9 cellular contexts compared by ENCODE assay signal in genomic region chr4:42638993-42639392, GRCh38. TPM values are rescaled to one million over a fixed set of nuclear protein-coding genes. Genes with fewer than 3 reads are reported as not detected.
DNase-seq lines count a peak whose midpoint lies in the region; ATAC-seq and TF ChIP-seq lines count a peak whose summit lies in the region.
"Had no signal": no experiment of that assay in that cellular context is flagged by ENCODE, and none has a peak within 500 bp of the region (broad histone marks: within the 10 kb centered on the region; RNA-seq: fewer than 3 reads in every experiment).

No MANE protein-coding gene starts in this region.

- H3K9me3 ChIP-seq in prostate gland (no peaks in the 10 kb centered on the region), suprapubic skin (no peaks in the 10 kb centered on the region), PC-3 (ENCODE audit: low read length) (no peaks in the 10 kb centered on the region)

- ATAC-seq in GM19372 (IDR thresholded peaks at IDR 0.05; ENCODE audit: low read depth, unreplicated experiment) (peak; percentile 55), HG03064 (IDR thresholded peaks at IDR 0.05; ENCODE audit: low read depth, unreplicated experiment) (peak; percentile 62), PC-3 (no peak)
- ATAC-seq in activated CD8-positive, alpha-beta T cell treated with anti-CD3 and anti-CD28 coated beads for 36 hours: peak; percentile 45

- no peak overlapping the region for H3K9ac ChIP-seq in PC-3 (ENCODE audit: low read length)

- WGBS in prostate gland: 56% methylated on average over 3 of the region's 3 CpGs
- 62% methylated on average over 3 of the region's 3 CpGs for WGBS in suprapubic skin

- H3K4me2 ChIP-seq in PC-3 (ENCODE audit: low read length): no peak overlapping the region

- H3K79me2 ChIP-seq in PC-3 (ENCODE audit: low read length): no peaks in the 10 kb centered on the region

- H3K4me3 ChIP-seq in GM06990 (replicated peaks; ENCODE audit: low read depth, low read length): peak overlapping the region; percentile 53
- H3K4me3 ChIP-seq in prostate gland: no peak overlapping the region
- H3K4me3 ChIP-seq in suprapubic skin: no peak overlapping the region
- H3K4me3 ChIP-seq in PC-3 (ENCODE audit: low read length): no peak overlapping the region

- no peak for TF ChIP-seq EP300 in suprapubic skin (IDR thresholded peaks at IDR 0.05)

- H4K20me1 ChIP-seq in PC-3 (ENCODE audit: low read length): no peaks in the 10 kb centered on the region

- no peaks in the 10 kb centered on the region for H3F3A ChIP-seq in PC-3 (ENCODE audit: low read length, unreplicated experiment)

- intact Hi-C loops in activated CD8-positive, alpha-beta T cell treated with anti-CD3 and anti-CD28 coated beads for 36 hours (cut with micrococcal nuclease): no loop called here
- intact Hi-C loops in prostate gland (cut with DNase I): no loop called here
- intact Hi-C loops in PC-3 (cut with micrococcal nuclease): no loop called here

- H3K4me3 Mint-ChIP-seq in activated CD8-positive, alpha-beta T cell treated with anti-CD3 and anti-CD28 coated beads for 36 hours: peak overlapping the region; percentile 14

- H3K27ac ChIP-seq in prostate gland (no peak overlapping the region), suprapubic skin (no peak overlapping the region), PC-3 (ENCODE audit: low read length) (no peak overlapping the region)

- TF ChIP-seq POLR2A in prostate gland (IDR thresholded peaks at IDR 0.05) (no peak), suprapubic skin (IDR thresholded peaks at IDR 0.05) (no peak)

- H3K4me1 ChIP-seq in prostate gland (replicated peaks): no peaks in the 10 kb centered on the region
- no peaks in the 10 kb centered on the region for H3K4me1 ChIP-seq in suprapubic skin
- H3K4me1 ChIP-seq in PC-3 (ENCODE audit: insufficient read depth, low read length): peaks cover 7% of the 10 kb centered on the region; the same call in 1 of the 2 replicates

- no TSS peak for BruUV-seq in PC-3 (replicated peaks; lab: Mats Ljungman, UMichigan)

- no peaks in the 10 kb centered on the region for H3K9me2 ChIP-seq in PC-3 (replicated peaks; ENCODE audit: low read length)

- no peak overlapping the region for H2AFZ ChIP-seq in PC-3 (ENCODE audit: low read length)

- H3K27ac Mint-ChIP-seq in activated CD8-positive, alpha-beta T cell treated with anti-CD3 and anti-CD28 coated beads for 36 hours: peak overlapping the region; percentile 70

- TF ChIP-seq CTCF in GM06990 (IDR thresholded peaks at IDR 0.05; ENCODE audit: insufficient read depth, low read length, poor library complexity, severe bottlenecking) (no peak), prostate gland (IDR thresholded peaks at IDR 0.05) (no peak), suprapubic skin (IDR thresholded peaks at IDR 0.05) (no peak), PC-3 (conservative IDR thresholded peaks at IDR 0.05; ENCODE audit: low read depth, low read length) (no peak)
- no peak for TF ChIP-seq CTCF in activated CD8-positive, alpha-beta T cell treated with anti-CD3 and anti-CD28 coated beads for 36 hours (IDR thresholded peaks at IDR 0.05)

- H3K36me3 ChIP-seq in GM06990 (ENCODE audit: control insufficient read depth, insufficient read depth, low read length) (no peaks in the 10 kb centered on the region), prostate gland (no peaks in the 10 kb centered on the region), suprapubic skin (no peaks in the 10 kb centered on the region), PC-3 (ENCODE audit: low read depth, low read length) (no peaks in the 10 kb centered on the region)

- peaks cover 81% of the 10 kb centered on the region for H3K4me1 Mint-ChIP-seq in activated CD8-positive, alpha-beta T cell treated with anti-CD3 and anti-CD28 coated beads for 36 hours (ENCODE audit: low read depth)

- peak; percentile 73 for DNase-seq in GM06990 (ENCODE audit: extremely low read depth, insufficient read length)
- DNase-seq in activated CD8-positive, alpha-beta T cell treated with anti-CD3 and anti-CD28 coated beads for 36 hours: peak; percentile 67
- no peak for DNase-seq in prostate gland (ENCODE audit: low spot score)
- no peak for DNase-seq in NCI-H2029 (lab: John Stamatoyannopoulos, UW)
- no peak for DNase-seq in suprapubic skin (ENCODE audit: low spot score in 2 of 2)
- DNase-seq in PC-3: no peak
- DNase-seq: mesenchymal stem cell had no signal

- no peaks in the 10 kb centered on the region for H3K9me3 Mint-ChIP-seq in activated CD8-positive, alpha-beta T cell treated with anti-CD3 and anti-CD28 coated beads for 36 hours

- H3K27me3 ChIP-seq in GM06990 (replicated peaks; ENCODE audit: control insufficient read depth, insufficient read depth, low read length): no peaks in the 10 kb centered on the region
- no peaks in the 10 kb centered on the region for H3K27me3 ChIP-seq in prostate gland (replicated peaks; ENCODE audit: insufficient read depth)
- H3K27me3 ChIP-seq in suprapubic skin: no peaks in the 10 kb centered on the region
- no peaks in the 10 kb centered on the region for H3K27me3 ChIP-seq in PC-3 (ENCODE audit: low read length)

- POLR2A ChIA-PET in activated CD8-positive, alpha-beta T cell treated with anti-CD3 and anti-CD28 coated beads for 36 hours (lab: Charles Lee): no interaction called here
- POLR2A ChIA-PET in PC-3 (lab: Charles Lee; ENCODE audit: unreplicated experiment): no interaction called here

- no peaks in the 10 kb centered on the region for H3K36me3 Mint-ChIP-seq in activated CD8-positive, alpha-beta T cell treated with anti-CD3 and anti-CD28 coated beads for 36 hours (ENCODE audit: low read depth)

- CTCF ChIA-PET in activated CD8-positive, alpha-beta T cell treated with anti-CD3 and anti-CD28 coated beads for 36 hours (lab: Charles Lee): no interaction called here
- CTCF ChIA-PET in PC-3 (lab: Charles Lee): no interaction called here

- H3K27me3 Mint-ChIP-seq in activated CD8-positive, alpha-beta T cell treated with anti-CD3 and anti-CD28 coated beads for 36 hours: no peaks in the 10 kb centered on the region

RNA-seq across cellular contexts. Expression of gene ATP8A1, which starts 17.9 kb away (rescaled TPM):
- 10 to 100 TPM; 28.1 to 30.7 TPM for total RNA-seq in activated CD8-positive, alpha-beta T cell treated with anti-CD3 and anti-CD28 coated beads for 36 hours
- total RNA-seq in prostate gland (10 to 100 TPM; 18.6 to 74.0 TPM), suprapubic skin (10 to 100 TPM in 1 of 4 donors, 1 to 10 TPM in 3; 5.9 to 16.5 (median 7.3) TPM), PC-3 (2014; rRNA removed) (3.9 and 5.3 TPM in 2 replicates)

Comparison
In these comparisons a context has a peak if more than half of its experiments do, and no peak if none do; other contexts are left out.
1. DNase-seq: peak in GM06990 (single experiment) and activated CD8-positive, alpha-beta T cell treated with anti-CD3 and anti-CD28 coated beads for 36 hours (single experiment); none in prostate gland (single experiment), NCI-H2029 (single experiment), suprapubic skin (0 of 2) and PC-3 (single experiment).